Comparison of ENCODE assay signal across 7 cellular contexts in genomic region chr2:63698825-63699548, GRCh38.
A peak's percentile ranks its signal among the peaks of the same experiment; 100 is the strongest.
DNase-seq lines count a peak whose midpoint lies in the region; ATAC-seq and TF ChIP-seq lines count a peak whose summit lies in the region.

No MANE protein-coding gene starts in this region.

- no TSS peak for BruUV-seq in IMR-90 (replicated peaks; lab: Mats Ljungman, UMichigan)

- H3K9me3 Mint-ChIP-seq in T-cell, result no peaks in the 10 kb centered on the region
- peaks cover 2% of the 10 kb centered on the region for H3K9me3 Mint-ChIP-seq in neural crest cell

- H3K56ac ChIP-seq in IMR-90 (ENCODE audit: extremely low read depth, insufficient read depth, low read length), result no peak overlapping the region

- dilution Hi-C loops in IMR-90 (cut with HindIII; ENCODE audit: low sequenced_read_pairs, unreplicated experiment), result loop anchor here (25.0 kb wide), 1 partner anchor 163 kb away; no protein-coding TSS in a partner anchor

- TF ChIP-seq CTCF in IMR-90 (conservative IDR thresholded peaks at IDR 0.05; ENCODE audit: low read depth, low read length), result peak; percentile 59
- TF ChIP-seq CTCF in neural crest cell (conservative IDR thresholded peaks at IDR 0.05), result peak; percentile 59

- H2AK9ac ChIP-seq in IMR-90 (replicated peaks; ENCODE audit: low read depth, low read length, poor library complexity), result no peak overlapping the region

- peak overlapping the region; percentile 51; the same call in 1 of the 2 replicates for H4K91ac ChIP-seq in IMR-90 (ENCODE audit: insufficient read depth, low read depth, low read length)

- peak overlapping the region; percentile 84 for H2AFZ ChIP-seq in IMR-90 (replicated peaks; ENCODE audit: low read length, poor library complexity)

- peaks cover 5% of the 10 kb centered on the region for H3K9me1 ChIP-seq in IMR-90 (ENCODE audit: insufficient read depth, low read length)

- no peak for TF ChIP-seq POLR2A in IMR-90 (IDR thresholded peaks at IDR 0.05; ENCODE audit: low read depth, low read length)

- WGBS in IMR-90 (ENCODE audit: extremely low coverage in 2 of 2, insufficient read length in 1 of 2), 2 experiments, result 0% methylated on average over 1 of the region's 6 CpGs; no CpG with 5 or more reads in 1 of the 2 experiments

- H3K4ac ChIP-seq in IMR-90 (ENCODE audit: low read depth, low read length), result peak overlapping the region; percentile 56

- H3K4me2 ChIP-seq in IMR-90 (ENCODE audit: low read depth, low read length), result 0 out of 2 replicates have a peak overlapping the region, but pooled peaks have one; percentile 6

- no peak overlapping the region for H3K18ac ChIP-seq in IMR-90 (ENCODE audit: low read depth, low read length)

- peak overlapping the region; percentile 16 for H3K14ac ChIP-seq in IMR-90 (replicated peaks; ENCODE audit: low read depth, low read length)

- peak; percentile 3 for DNase-seq in DMS153 treated with DMSO at 0.1 percent for 48 hours (lab: John Stamatoyannopoulos, UW; ENCODE audit: unreplicated experiment)
- peak; percentile 79 for DNase-seq in IMR-90
- peak in 2 of 34 experiments; percentile 4 to 5 for DNase-seq in T-cell
- peak; percentile 84 for DNase-seq in fibroblast of the conjunctiva (ENCODE audit: low read depth)
- DNase-seq in neural crest cell (ENCODE audit: low read depth, low spot score), result no peak
- no peak for DNase-seq in cerebellar nuclear complex (lab: John Stamatoyannopoulos, UW)

- H3K27me3 ChIP-seq in IMR-90 (ENCODE audit: control insufficient read depth, insufficient read depth, low read length), result no peaks in the 10 kb centered on the region

- H2BK5ac ChIP-seq in IMR-90 (ENCODE audit: low read depth, low read length, poor library complexity, severe bottlenecking), result peak overlapping the region; percentile 14

- intact Hi-C loops in IMR-90 (cut with micrococcal nuclease), result loop anchor here (1.0 to 10.0 kb wide), 4 partner anchors 142 to 446 kb away; partner anchors contain the start of genes PELI1, UGP2 and VPS54

- H2AK5ac ChIP-seq in IMR-90 (ENCODE audit: low read depth, low read length), result no peak overlapping the region

- peak; percentile 75 for ATAC-seq in GM18909 (IDR thresholded peaks at IDR 0.05; ENCODE audit: poor library complexity, unreplicated experiment)
- peak; percentile 98 for ATAC-seq in IMR-90 (ENCODE audit: low read depth)
- ATAC-seq in T-cell (replicated peaks in 1 of 4), result peak; percentile 67 to 89 (median 75)

- peak; percentile 62 for TF ChIP-seq RAD21 in IMR-90 (IDR thresholded peaks at IDR 0.05; ENCODE audit: low read length)

- H3K27me3 Mint-ChIP-seq in T-cell, result no peaks in the 10 kb centered on the region
- no peaks in the 10 kb centered on the region for H3K27me3 Mint-ChIP-seq in neural crest cell (ENCODE audit: low read depth)

- no peak overlapping the region for H3K27ac Mint-ChIP-seq in T-cell
- H3K27ac Mint-ChIP-seq in neural crest cell (ENCODE audit: unreplicated experiment), result no peak overlapping the region

- 0 out of 2 replicates have a peak overlapping the region, but pooled peaks have one; percentile 8 for H4K5ac ChIP-seq in IMR-90 (ENCODE audit: low read depth, low read length)

- CTCF ChIA-PET in IMR-90 (lab: Yijun Ruan, JAX) (interaction anchor here (0.6 to 2.6 kb wide), 18 partner anchors 9 to 191 kb away, joined by 3 to 15 read pairs (median 4); partner anchors contain the start of gene UGP2), T-cell (lab: Charles Lee) (interaction anchor here (0.6 to 2.6 kb wide), 12 partner anchors 157 to 187 kb away, joined by 3 to 47 read pairs (median 4); no protein-coding TSS in a partner anchor)

- H3K79me1 ChIP-seq in IMR-90 (ENCODE audit: low read depth in 1 of 2, low read length in 2 of 2), result no peaks in the 10 kb centered on the region

- H3K4me3 ChIP-seq in IMR-90 (ENCODE audit: insufficient read depth, low read depth, low read length), result no peak overlapping the region

- H3K4me1 Mint-ChIP-seq in T-cell (peaks cover 0 to 3% (median 0%) of the 10 kb centered on the region in 3 donors), neural crest cell (no peaks in the 10 kb centered on the region)

- H3K4me1 ChIP-seq in IMR-90 (ENCODE audit: control insufficient read depth, insufficient read depth, low read length), result peaks cover 5% of the 10 kb centered on the region; the same call in 1 of the 2 replicates

- in situ Hi-C loops in IMR-90 (cut with MboI; ENCODE audit: low sequenced_read_pairs), result loop anchor here (10.0 kb wide), 1 partner anchor 156 kb away; no protein-coding TSS in a partner anchor

- H2BK15ac ChIP-seq in IMR-90 (ENCODE audit: low read depth, low read length), result peak overlapping the region; percentile 21; the same call in 1 of the 3 replicates

- H3K36me3 Mint-ChIP-seq in T-cell (no peaks in the 10 kb centered on the region), neural crest cell (ENCODE audit: low read depth) (no peaks in the 10 kb centered on the region)

- no peak overlapping the region; the same call in 1 of the 2 replicates for H3K27ac ChIP-seq in IMR-90 (ENCODE audit: insufficient read depth, low read length)

- H3K4me3 Mint-ChIP-seq in T-cell (no peak overlapping the region), neural crest cell (no peak overlapping the region)

- H3K9me3 ChIP-seq in IMR-90 (ENCODE audit: control insufficient read depth, insufficient read depth, low read length), result no peaks in the 10 kb centered on the region

- no peak overlapping the region for H3K9ac ChIP-seq in IMR-90 (ENCODE audit: low read depth, low read length)

- peak overlapping the region in 1 of 2 experiments; percentile 71; a peak in 2 of 4 replicates for H4K8ac ChIP-seq in IMR-90 (ENCODE audit: low read depth in 2 of 2, low read length in 2 of 2)

- H2BK20ac ChIP-seq in IMR-90 (ENCODE audit: low read depth, low read length), result peak overlapping the region; percentile 53

- no peaks in the 10 kb centered on the region for H4K20me1 ChIP-seq in IMR-90 (ENCODE audit: insufficient read depth, low read length)

- POLR2A ChIA-PET in IMR-90 (lab: Charles Lee; ENCODE audit: unreplicated experiment) (interaction anchor here (1.0 kb wide), 1 partner anchor 143 kb away, joined by 4 read pairs; the partner anchor contains the start of gene UGP2), T-cell (lab: Charles Lee) (interaction anchor here (0.7 to 0.9 kb wide), 2 partner anchors 142 to 247 kb away, joined by 3 read pairs; partner anchors contain the start of gene UGP2 (in 1 of the 2))

- no peak overlapping the region for H3K23ac ChIP-seq in IMR-90 (ENCODE audit: low read depth, low read length)

- H3K36me3 ChIP-seq in IMR-90 (ENCODE audit: control insufficient read depth, insufficient read depth, low read length), result no peaks in the 10 kb centered on the region

- H2BK120ac ChIP-seq in IMR-90 (ENCODE audit: low read depth, low read length), result peak overlapping the region; percentile 60

TF ChIP-seq in IMR-90, 13 proteins besides CTCF, POLR2A, EP300 and RAD21:
- peak; percentile 40 for TF ChIP-seq SMC3 (IDR thresholded peaks at IDR 0.05; ENCODE audit: low read depth, low read length)
- TF ChIP-seq NFE2L2 (IDR thresholded peaks at IDR 0.05; ENCODE audit: low read depth, low read length), result no peak
- TF ChIP-seq RCOR1 (IDR thresholded peaks at IDR 0.05; ENCODE audit: insufficient replicate concordance, low read length), result no peak
- TF ChIP-seq FOS (IDR thresholded peaks at IDR 0.05; ENCODE audit: low read depth, low read length), result peak; percentile 46; the same call in 1 of the 2 replicates
- no peak for TF ChIP-seq RFX5 (IDR thresholded peaks at IDR 0.05; ENCODE audit: low read depth, low read length)
- TF ChIP-seq, protein P1, sequence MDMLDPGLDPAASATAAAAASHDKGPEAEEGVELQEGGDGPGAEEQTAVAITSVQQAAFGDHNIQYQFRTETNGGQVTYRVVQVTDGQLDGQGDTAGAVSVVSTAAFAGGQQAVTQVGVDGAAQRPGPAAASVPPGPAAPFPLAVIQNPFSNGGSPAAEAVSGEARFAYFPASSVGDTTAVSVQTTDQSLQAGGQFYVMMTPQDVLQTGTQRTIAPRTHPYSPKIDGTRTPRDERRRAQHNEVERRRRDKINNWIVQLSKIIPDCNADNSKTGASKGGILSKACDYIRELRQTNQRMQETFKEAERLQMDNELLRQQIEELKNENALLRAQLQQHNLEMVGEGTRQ (IDR thresholded peaks at IDR 0.05; ENCODE audit: low read depth, low read length), result no peak
- TF ChIP-seq MAFK (IDR thresholded peaks at IDR 0.05; ENCODE audit: low read depth, low read length), result no peak

Comparison
In these comparisons a context has a peak if more than half of its experiments do, and no peak if none do; other contexts are left out.
1. DNase-seq: peak in DMS153 treated with DMSO at 0.1 percent for 48 hours (single experiment), IMR-90 (single experiment) and fibroblast of the conjunctiva (single experiment); none in neural crest cell (single experiment) and cerebellar nuclear complex (0 of 2).
2. Peak in every context shown above with its lines, with median percentiles within 50 percentile points of each other: ATAC-seq.